In the genomic region with DNA sequence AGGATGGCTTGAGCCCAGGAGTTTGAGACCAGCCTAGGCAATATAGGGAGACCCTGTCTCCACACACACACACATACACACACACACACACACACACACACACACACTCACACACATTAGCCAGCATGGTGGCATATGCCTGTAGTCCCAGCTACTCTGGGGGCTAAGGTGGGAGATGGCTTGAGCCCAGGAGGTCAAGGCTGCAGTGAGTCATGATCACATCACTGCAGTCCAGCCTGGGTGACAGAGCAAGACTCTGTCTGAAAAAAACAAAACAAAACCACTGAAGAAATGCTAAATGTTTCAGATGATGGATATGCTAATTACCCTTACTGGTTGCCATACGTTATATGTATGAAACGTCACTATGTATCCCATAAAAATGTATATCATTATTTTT, we compare ENCODE assay signal across 1 cellular context.
TF ChIP-seq lines count a peak whose summit lies in the region.
"Not testable (repeated sequence)": the region's sequence is repeated elsewhere in the genome, so short reads cannot be mapped to it uniquely, and the experiment has no call there.

No MANE protein-coding gene starts in this region.

TF ChIP-seq in K562, 482 proteins besides CTCF, POLR2A, EP300 and RAD21 (continued from another document):
- TF ChIP-seq CBFA2T3 (IDR thresholded peaks at IDR 0.05) = peak; percentile 48
- TF ChIP-seq ZEB2 (IDR thresholded peaks at IDR 0.05) = 0 out of 2 replicates have a peak, but pooled peaks have one; percentile 18
- TF ChIP-seq ATF3 (IDR thresholded peaks at IDR 0.05) = peak; percentile 86
- not testable (repeated sequence) for TF ChIP-seq ATF3 (CRISPR knock-in tag; conservative IDR thresholded peaks at IDR 0.05)
- peak; percentile 19; the same call in 1 of the 2 replicates for TF ChIP-seq TCF3 (CRISPR knock-in tag; IDR thresholded peaks at IDR 0.05)
- peak; percentile 77 for TF ChIP-seq DPF2 (IDR thresholded peaks at IDR 0.05)
